Comparison of ENCODE assay signal across 8 cellular contexts in the genomic region with DNA sequence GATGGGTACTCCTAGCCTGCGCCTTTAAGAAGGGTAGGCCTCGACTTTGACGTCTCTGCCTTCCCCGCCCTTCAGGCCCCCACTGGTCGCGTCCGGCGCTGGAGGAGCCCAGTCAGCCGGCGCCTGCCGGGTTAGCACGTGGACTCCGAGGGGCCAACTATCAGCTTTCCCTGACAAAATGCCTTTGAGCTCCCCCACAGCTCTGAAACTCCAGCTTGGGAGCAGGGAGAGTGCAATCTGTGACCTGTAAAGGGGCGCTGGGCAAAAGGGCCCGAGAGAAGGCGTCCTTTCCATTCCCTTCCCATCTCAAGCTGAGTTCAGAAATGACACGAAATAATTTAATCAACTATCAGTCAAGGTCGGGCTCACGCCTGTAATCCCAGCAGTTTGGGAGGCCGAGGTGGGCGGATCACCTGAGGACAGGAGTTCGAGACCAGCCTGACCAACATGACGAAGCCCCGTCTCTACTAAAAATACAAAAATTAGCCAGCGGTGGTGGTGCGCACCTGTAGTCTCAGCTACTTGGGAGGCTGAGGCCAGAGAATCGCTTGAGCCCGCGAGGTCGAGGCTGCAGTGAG. TPM values are rescaled to one million over a fixed set of nuclear protein-coding genes. Genes with fewer than 3 reads are reported as not detected.
DNase-seq lines count a peak whose midpoint lies in the region; ATAC-seq and TF ChIP-seq lines count a peak whose summit lies in the region.

No MANE protein-coding gene starts in this region.

- TF ChIP-seq CTCF in foreskin fibroblast (IDR thresholded peaks at IDR 0.05; ENCODE audit: low read depth, low read length) (no peak), omental fat pad (IDR thresholded peaks at IDR 0.05) (no peak)

- peak overlapping the region; percentile 42 for H3K27ac ChIP-seq in substantia nigra (ENCODE audit: low read depth, low read length, poor library complexity, severe bottlenecking)

- DNase-seq in DMS153 treated with DMSO at 0.1 percent for 48 hours (lab: John Stamatoyannopoulos, UW; ENCODE audit: unreplicated experiment): peak; percentile 80
- DNase-seq in H4 (ENCODE audit: low spot score): peak; percentile 93
- DNase-seq in MV-4-11 (lab: John Stamatoyannopoulos, UW): peak; percentile 94
- peak; percentile 72 for DNase-seq in SIG-M5 (lab: John Stamatoyannopoulos, UW)
- DNase-seq in activated gamma-delta T cell (lab: John Stamatoyannopoulos, UW): peak; percentile 85
- peak; percentile 98 to 99 for DNase-seq in foreskin fibroblast
- DNase-seq in omental fat pad (ENCODE audit: low spot score): peak; percentile 91
- DNase-seq in substantia nigra (lab: John Stamatoyannopoulos, UW): peak; percentile 72 to 99 (median 97)

- peak overlapping the region; percentile 8 to 26 for H3K4me3 ChIP-seq in foreskin fibroblast (ENCODE audit: low read depth in 1 of 2, low read length in 2 of 2)

- peak; percentile 90 for ATAC-seq in omental fat pad (ENCODE audit: low FRiP score)

RNA-seq across cellular contexts. Expression of gene SLC25A39, which starts 2.3 kb away (rescaled TPM):
- 90.3 and 108 TPM in 2 replicates for total RNA-seq in H4 (2014; rRNA removed; shearing (Covaris generic))
- total RNA-seq in omental fat pad: 10 to 100 TPM; 46.0 to 75.7 (median 60.7) TPM

RNA-seq across cellular contexts. Expression of gene GRN, which starts 18.1 kb away (rescaled TPM):
- total RNA-seq in H4 (2014; rRNA removed; shearing (Covaris generic)): 97.6 and 134 TPM in 2 replicates
- 100 to 1,000 TPM; 275 to 379 (median 316) TPM for total RNA-seq in omental fat pad

RNA-seq across cellular contexts. Expression of gene RUNDC3A, which starts 18.6 kb away (rescaled TPM):
- total RNA-seq in H4 (2014; rRNA removed; shearing (Covaris generic)): not detected in 2 replicates
- under 1 TPM in 1 of 4 donors, not detected in 3; 0.84 TPM for total RNA-seq in omental fat pad

RNA-seq across cellular contexts. Expression of gene FAM171A2, which starts 36.7 kb away (rescaled TPM):
- 3.4 and 6.5 TPM in 2 replicates for total RNA-seq in H4 (2014; rRNA removed; shearing (Covaris generic))
- total RNA-seq in omental fat pad: 1 to 10 TPM in 1 of 4 donors, under 1 TPM in 3; 0.56 to 3.5 (median 0.95) TPM

RNA-seq across cellular contexts. Expression of gene SLC4A1, which starts 59.0 kb away (rescaled TPM):
- not detected in 2 replicates for total RNA-seq in H4 (2014; rRNA removed; shearing (Covaris generic))
- total RNA-seq in omental fat pad: 1 to 10 TPM in 1 of 4 donors, under 1 TPM in 3; 0.16 to 1.2 (median 0.56) TPM

Comparison
In these comparisons a context has a peak if more than half of its experiments do, and no peak if none do; other contexts are left out.
1. Peak in every context shown above with its lines: DNase-seq, ATAC-seq, H3K4me3 ChIP-seq and H3K27ac ChIP-seq.